In genomic region chrX:153941331-153942252, GRCh38 we compare ENCODE assay signal across 1 cellular context.
TF ChIP-seq lines count a peak whose summit lies in the region.

No MANE protein-coding gene starts in this region.

TF ChIP-seq in endothelial cell of umbilical vein, 7 proteins besides CTCF, POLR2A, EP300 and RAD21:
- no peak for TF ChIP-seq JUN (IDR thresholded peaks at IDR 0.05; ENCODE audit: borderline replicate concordance, insufficient read depth, insufficient read length, low read depth)
- TF ChIP-seq GATA2 (IDR thresholded peaks at IDR 0.05; ENCODE audit: insufficient read depth, insufficient read length, low read depth, low read length), result no peak
- no peak for TF ChIP-seq POLR2AphosphoS5 (IDR thresholded peaks at IDR 0.05; ENCODE audit: insufficient read depth, low read depth, low read length)
- TF ChIP-seq MAX (IDR thresholded peaks at IDR 0.05; ENCODE audit: insufficient read depth, insufficient read length), result no peak
- TF ChIP-seq FOS (IDR thresholded peaks at IDR 0.05; ENCODE audit: borderline replicate concordance, insufficient read depth, low read length), result no peak
- no peak for TF ChIP-seq MYC (IDR thresholded peaks at IDR 0.05; ENCODE audit: low read depth, low read length)
